Comparison of ENCODE assay signal across 7 cellular contexts in genomic region chr6:108681719-108682118, GRCh38.
DNase-seq lines count a peak whose midpoint lies in the region; ATAC-seq and TF ChIP-seq lines count a peak whose summit lies in the region.
"Not testable (repeated sequence)": the region's sequence is repeated elsewhere in the genome, so short reads cannot be mapped to it uniquely, and the experiment has no call there.

No MANE protein-coding gene starts in this region.

- H3K4me1 Mint-ChIP-seq in T-helper 17 cell, result peaks cover 19% of the 10 kb centered on the region
- peaks cover 15% of the 10 kb centered on the region for H3K4me1 Mint-ChIP-seq in chondrocyte (ENCODE audit: low read depth)
- H3K4me1 Mint-ChIP-seq in nephron, result peaks cover 35% of the 10 kb centered on the region

- peak overlapping the region; percentile 13; the same call in 1 of the 2 replicates for H3K27ac ChIP-seq in PC-9
- not testable (repeated sequence) for H3K27ac ChIP-seq in foreskin keratinocyte

- peak overlapping the region; percentile 39 for H3K27ac Mint-ChIP-seq in T-helper 17 cell
- H3K27ac Mint-ChIP-seq in chondrocyte (ENCODE audit: unreplicated experiment), result peak overlapping the region; percentile 84
- peak overlapping the region; percentile 3 to 60 (median 9) for H3K27ac Mint-ChIP-seq in nephron

- peaks cover 12% of the 10 kb centered on the region; the same call in 1 of the 2 replicates for H4K20me1 ChIP-seq in PC-9 (ENCODE audit: insufficient read depth)

- not testable (repeated sequence) for TF ChIP-seq CTCF in PC-9 (conservative IDR thresholded peaks at IDR 0.05); chondrocyte (IDR thresholded peaks at IDR 0.05); foreskin keratinocyte (conservative IDR thresholded peaks at IDR 0.05); nephron (IDR thresholded peaks at IDR 0.05; ENCODE audit: unreplicated experiment in 3 of 3)

- peaks cover 45% of the 10 kb centered on the region for H3F3A ChIP-seq in PC-9 (ENCODE audit: insufficient read depth, low read depth)

- not testable (repeated sequence) for H3K9me3 ChIP-seq in PC-9 (ENCODE audit: insufficient read depth, low read depth); T-helper 17 cell (ENCODE audit: control insufficient read depth, low read length, poor library complexity, severe bottlenecking); skeletal muscle satellite cell (replicated peaks; ENCODE audit: low read length)

- intact Hi-C loops in PC-9 (cut with micrococcal nuclease; ENCODE audit: unreplicated experiment), result not testable (repeated sequence)

- BruUV-seq in PC-9 (replicated peaks; lab: Mats Ljungman, UMichigan), result not testable (repeated sequence)

- H3K27me3 Mint-ChIP-seq in T-helper 17 cell; chondrocyte (ENCODE audit: low read depth); nephron (ENCODE audit: low read depth): not testable (repeated sequence)

- H3K27me3 ChIP-seq in PC-9 (ENCODE audit: insufficient read depth, low read depth); foreskin keratinocyte; skeletal muscle satellite cell (ENCODE audit: control insufficient read depth, insufficient read depth, low read length): not testable (repeated sequence)

- POLR2A ChIA-PET in PC-9 (lab: Charles Lee; ENCODE audit: unreplicated experiment), result interaction anchor here (0.5 kb wide), 1 partner anchor 122 kb away, joined by 5 read pairs; no protein-coding TSS in a partner anchor

- not testable (repeated sequence) for H3K9me2 ChIP-seq in PC-9 (ENCODE audit: insufficient read depth)

- not testable (repeated sequence) for H3K9ac ChIP-seq in skeletal muscle satellite cell (ENCODE audit: low read depth, low read length)

- not testable (repeated sequence) for H3K36me3 Mint-ChIP-seq in T-helper 17 cell (ENCODE audit: low read depth)
- H3K36me3 Mint-ChIP-seq in chondrocyte (ENCODE audit: low read depth) (peaks cover 21% of the 10 kb centered on the region), nephron (ENCODE audit: low read depth) (peaks cover 40% of the 10 kb centered on the region)

- H3K79me2 ChIP-seq in PC-9 (ENCODE audit: low read depth), result peaks cover 87% of the 10 kb centered on the region

- H3K4me1 ChIP-seq in PC-9 (replicated peaks; ENCODE audit: insufficient read depth) (peaks cover 62% of the 10 kb centered on the region), foreskin keratinocyte (peaks cover 10% of the 10 kb centered on the region), skeletal muscle satellite cell (ENCODE audit: control insufficient read depth, insufficient read depth, low read length) (peaks cover 18% of the 10 kb centered on the region)

- CTCF ChIA-PET in PC-9 (lab: Charles Lee), result not testable (repeated sequence)

- not testable (repeated sequence) for H2AFZ ChIP-seq in PC-9

- H3K36me3 ChIP-seq in PC-9 (ENCODE audit: low read depth) (peaks cover 46% of the 10 kb centered on the region), skeletal muscle satellite cell (ENCODE audit: insufficient read depth, low read length) (peaks cover 30% of the 10 kb centered on the region)

- not testable (repeated sequence) for H3K9me3 Mint-ChIP-seq in chondrocyte (ENCODE audit: low read depth); nephron

- H3K4me2 ChIP-seq in PC-9, result not testable (repeated sequence)
- peak overlapping the region; percentile 34 for H3K4me2 ChIP-seq in skeletal muscle satellite cell (ENCODE audit: low read length)

- not testable (repeated sequence) for ATAC-seq in T-helper 17 cell
- peak; percentile 72 for ATAC-seq in foreskin keratinocyte

- H3K4me3 Mint-ChIP-seq in T-helper 17 cell; chondrocyte (ENCODE audit: unreplicated experiment); nephron: not testable (repeated sequence)

- H3K4me3 ChIP-seq in PC-9; skeletal muscle satellite cell (ENCODE audit: low read length): not testable (repeated sequence)

- DNase-seq in ELR (ENCODE audit: low read depth) (peak; percentile 39), PC-9 (peak in 1 of 2 experiments; percentile 21), foreskin keratinocyte (peak; percentile 8 to 24)
- not testable (repeated sequence) for DNase-seq in T-helper 17 cell; chondrocyte (ENCODE audit: low spot score)

Comparison
In these comparisons a context has a peak if more than half of its experiments do, and no peak if none do; other contexts are left out.
1. H3K27ac Mint-ChIP-seq: peak in every context shown above with its lines; median percentile 84 in chondrocyte; 39 in T-helper 17 cell; 9 in nephron.